23 cellular contexts compared by ENCODE assay signal in the genomic region with DNA sequence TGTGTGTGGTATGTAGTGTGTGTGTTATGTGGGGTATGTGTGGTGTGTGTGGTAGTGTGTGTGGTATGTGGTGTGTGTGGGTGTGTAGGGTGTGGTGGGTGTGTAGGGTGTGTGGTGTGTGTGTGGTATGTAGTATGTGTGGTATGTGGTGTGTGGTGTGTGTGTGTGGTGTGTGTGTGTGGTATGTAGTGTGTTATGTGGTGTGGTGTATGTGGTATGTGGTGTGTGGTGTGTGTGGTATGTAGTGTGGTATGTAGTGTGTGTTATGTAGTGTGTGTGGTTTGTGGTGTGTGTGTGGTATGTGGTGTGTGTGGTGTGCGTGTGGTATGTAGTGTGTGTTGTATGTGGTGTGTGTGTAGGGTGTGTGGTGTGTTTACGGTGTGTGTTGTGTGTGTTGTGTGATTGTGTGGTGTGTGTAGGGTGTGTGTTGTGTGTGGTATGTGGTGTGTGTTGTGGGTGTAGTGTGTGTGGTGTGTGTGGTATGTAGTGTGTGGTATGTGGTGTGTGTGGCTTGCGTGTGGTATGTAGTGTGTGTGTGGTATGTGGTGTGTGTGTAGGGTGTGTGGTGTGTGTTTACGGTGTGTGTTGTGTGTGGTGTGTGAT.
"Had no signal": no experiment of that assay in that cellular context is flagged by ENCODE, and none has a peak within 500 bp of the region (broad histone marks: within the 10 kb centered on the region; RNA-seq: fewer than 3 reads in every experiment).

No MANE protein-coding gene starts in this region.

- ATAC-seq: gastrocnemius medialis; left lung; natural killer cell; right cardiac atrium; stimulated activated naive B cell treated with anti-CD40 and anti-IgM and Interleukin-4, amounts not matched to agents 10 μg/mL and 1 μg/mL and 100 μg/mL, for 72 hours had no signal

- FAIRE-seq: colon, small intestine had no signal

- H3K4me1 ChIP-seq: uterus had no signal

- H3K4me3 Mint-ChIP-seq: activated B cell treated with CpG ODN at 0.5 μM for 24 hours; activated CD4-positive, alpha-beta memory T cell treated with anti-CD3 and anti-CD28 coated beads for 36 hours; activated naive CD4-positive, alpha-beta T cell treated with anti-CD3 and anti-CD28 coated beads, Interleukin-2, amount 10 ng/mL, durations not matched to agents 7 days and 5 days; central memory CD8-positive, alpha-beta T cell; natural killer cell; stimulated activated naive B cell treated with anti-CD40 and anti-IgM and Interleukin-4, amounts not matched to agents 10 μg/mL and 1 μg/mL and 100 μg/mL, for 72 hours had no signal

- H3K9me3 Mint-ChIP-seq: activated B cell treated with CpG ODN at 0.5 μM for 24 hours; activated CD4-positive, alpha-beta memory T cell treated with anti-CD3 and anti-CD28 coated beads for 36 hours; activated naive CD4-positive, alpha-beta T cell treated with anti-CD3 and anti-CD28 coated beads, Interleukin-2, amount 10 ng/mL, durations not matched to agents 7 days and 5 days; central memory CD8-positive, alpha-beta T cell; natural killer cell; stimulated activated naive B cell treated with anti-CD40 and anti-IgM and Interleukin-4, amounts not matched to agents 10 μg/mL and 1 μg/mL and 100 μg/mL, for 72 hours had no signal

- H3K36me3 ChIP-seq: breast epithelium, esophagus muscularis mucosa, gastrocnemius medialis, left lung, transverse colon, uterus had no signal

- H3K9ac ChIP-seq: parathyroid adenoma had no signal

- H3K27ac ChIP-seq: breast epithelium, esophagus muscularis mucosa, gastrocnemius medialis, left lung, parathyroid adenoma, transverse colon, uterus had no signal

- H3K4me1 Mint-ChIP-seq: central memory CD8-positive, alpha-beta T cell had no signal

- H3K79me2 ChIP-seq: parathyroid adenoma had no signal

- H3K9me3 ChIP-seq: breast epithelium, esophagus muscularis mucosa, gastrocnemius medialis, left lung, transverse colon, uterus had no signal

- H3K4me3 ChIP-seq: breast epithelium, esophagus muscularis mucosa, gastrocnemius medialis, left lung, lung, transverse colon, uterus had no signal

- H3K27me3 Mint-ChIP-seq: activated B cell treated with CpG ODN at 0.5 μM for 24 hours; activated CD4-positive, alpha-beta memory T cell treated with anti-CD3 and anti-CD28 coated beads for 36 hours; activated naive CD4-positive, alpha-beta T cell treated with anti-CD3 and anti-CD28 coated beads, Interleukin-2, amount 10 ng/mL, durations not matched to agents 7 days and 5 days; central memory CD8-positive, alpha-beta T cell; stimulated activated naive B cell treated with anti-CD40 and anti-IgM and Interleukin-4, amounts not matched to agents 10 μg/mL and 1 μg/mL and 100 μg/mL, for 72 hours had no signal

- H3K27me3 ChIP-seq: breast epithelium, esophagus muscularis mucosa, gastrocnemius medialis, left lung, transverse colon, uterus had no signal

- H3K27ac Mint-ChIP-seq: activated B cell treated with CpG ODN at 0.5 μM for 24 hours; activated CD4-positive, alpha-beta memory T cell treated with anti-CD3 and anti-CD28 coated beads for 36 hours; activated naive CD4-positive, alpha-beta T cell treated with anti-CD3 and anti-CD28 coated beads, Interleukin-2, amount 10 ng/mL, durations not matched to agents 7 days and 5 days; natural killer cell; stimulated activated naive B cell treated with anti-CD40 and anti-IgM and Interleukin-4, amounts not matched to agents 10 μg/mL and 1 μg/mL and 100 μg/mL, for 72 hours had no signal

- H2AFZ ChIP-seq: parathyroid adenoma had no signal

- H3K36me3 Mint-ChIP-seq: activated CD4-positive, alpha-beta memory T cell treated with anti-CD3 and anti-CD28 coated beads for 36 hours; activated naive CD4-positive, alpha-beta T cell treated with anti-CD3 and anti-CD28 coated beads, Interleukin-2, amount 10 ng/mL, durations not matched to agents 7 days and 5 days; natural killer cell; stimulated activated naive B cell treated with anti-CD40 and anti-IgM and Interleukin-4, amounts not matched to agents 10 μg/mL and 1 μg/mL and 100 μg/mL, for 72 hours had no signal

- DNase-seq: activated B cell treated with CpG ODN at 0.5 μM for 24 hours; activated CD4-positive, alpha-beta memory T cell treated with anti-CD3 and anti-CD28 coated beads for 36 hours; activated CD4-positive, alpha-beta T cell treated with anti-CD3 and anti-CD28 coated beads for 4 hours; activated effector memory CD4-positive, alpha-beta T cell treated with anti-CD3 and anti-CD28 coated beads, Interleukin-2, amount 50 U/mL, for 16 hours; activated naive CD4-positive, alpha-beta T cell treated with anti-CD3 and anti-CD28 coated beads, Interleukin-2, amount 10 ng/mL, durations not matched to agents 7 days and 5 days; effector memory CD4-positive, alpha-beta T cell; gastrocnemius medialis; hippocampal formation; kidney glomerular epithelial cell; left lung; natural killer cell; right cardiac atrium; small intestine; stimulated activated CD4-positive, alpha-beta T cell treated with anti-CD3 and anti-CD28 coated beads, Interleukin-2, amount 100 ng/mL, for 24 hours; stimulated activated naive B cell treated with anti-CD40 and anti-IgM and Interleukin-4, amounts not matched to agents 10 μg/mL and 1 μg/mL and 100 μg/mL, for 72 hours; transverse colon; uterus had no signal
